Comparison of ENCODE assay signal across 28 cellular contexts in genomic region chr22:40105755-40106154, GRCh38.
DNase-seq lines count a peak whose midpoint lies in the region; ATAC-seq and TF ChIP-seq lines count a peak whose summit lies in the region.
"Had no signal": no experiment of that assay in that cellular context is flagged by ENCODE, and none has a peak within 500 bp of the region (broad histone marks: within the 10 kb centered on the region; RNA-seq: fewer than 3 reads in every experiment).

No MANE protein-coding gene starts in this region.

- no peak for TF ChIP-seq CTCF in foreskin fibroblast (IDR thresholded peaks at IDR 0.05; ENCODE audit: low read depth, low read length)

- no peaks in the 10 kb centered on the region for H3K9me3 Mint-ChIP-seq in activated T-cell treated with anti-CD3 and anti-CD28 coated beads, Interleukin-2, amount 50 U/mL, for 4 hours
- H3K9me3 Mint-ChIP-seq in T-cell: no peaks in the 10 kb centered on the region
- H3K9me3 Mint-ChIP-seq in activated naive CD8-positive, alpha-beta T cell treated with anti-CD3 and anti-CD28 coated beads, Interleukin-2, amount 10 ng/mL, durations not matched to agents 7 days and 5 days: peaks cover 4% of the 10 kb centered on the region
- H3K9me3 Mint-ChIP-seq in stimulated activated memory B cell treated with anti-CD40 and anti-IgM and Interleukin-4, amounts not matched to agents 10 μg/mL and 1 μg/mL and 100 μg/mL, for 72 hours: no peaks in the 10 kb centered on the region

- H3K4me3 ChIP-seq in foreskin fibroblast (ENCODE audit: low read depth in 1 of 2, low read length in 2 of 2): no peak overlapping the region
- H3K4me3 ChIP-seq: ascending aorta, BLaER1, colonic mucosa, pancreas, PC-9, upper lobe of right lung had no signal

- H3K4me3 Mint-ChIP-seq in activated T-cell treated with anti-CD3 and anti-CD28 coated beads, Interleukin-2, amount 50 U/mL, for 4 hours: peak overlapping the region; percentile 14
- peak overlapping the region in 1 of 3 donors; percentile 81 for H3K4me3 Mint-ChIP-seq in T-cell
- H3K4me3 Mint-ChIP-seq in activated naive CD8-positive, alpha-beta T cell treated with anti-CD3 and anti-CD28 coated beads, Interleukin-2, amount 10 ng/mL, durations not matched to agents 7 days and 5 days: no peak overlapping the region
- H3K4me3 Mint-ChIP-seq in stimulated activated memory B cell treated with anti-CD40 and anti-IgM and Interleukin-4, amounts not matched to agents 10 μg/mL and 1 μg/mL and 100 μg/mL, for 72 hours: no peak overlapping the region

- H3K27ac Mint-ChIP-seq in T-cell: peak overlapping the region; percentile 68 to 84
- peak overlapping the region; percentile 13 for H3K27ac Mint-ChIP-seq in activated naive CD8-positive, alpha-beta T cell treated with anti-CD3 and anti-CD28 coated beads, Interleukin-2, amount 10 ng/mL, durations not matched to agents 7 days and 5 days
- peak overlapping the region; percentile 35 for H3K27ac Mint-ChIP-seq in stimulated activated memory B cell treated with anti-CD40 and anti-IgM and Interleukin-4, amounts not matched to agents 10 μg/mL and 1 μg/mL and 100 μg/mL, for 72 hours

- no peaks in the 10 kb centered on the region for H3K27me3 Mint-ChIP-seq in activated T-cell treated with anti-CD3 and anti-CD28 coated beads, Interleukin-2, amount 50 U/mL, for 4 hours (ENCODE audit: low read depth)
- H3K27me3 Mint-ChIP-seq in T-cell: no peaks in the 10 kb centered on the region
- no peaks in the 10 kb centered on the region for H3K27me3 Mint-ChIP-seq in activated naive CD8-positive, alpha-beta T cell treated with anti-CD3 and anti-CD28 coated beads, Interleukin-2, amount 10 ng/mL, durations not matched to agents 7 days and 5 days
- no peaks in the 10 kb centered on the region for H3K27me3 Mint-ChIP-seq in stimulated activated memory B cell treated with anti-CD40 and anti-IgM and Interleukin-4, amounts not matched to agents 10 μg/mL and 1 μg/mL and 100 μg/mL, for 72 hours
- H3K27me3 Mint-ChIP-seq: activated CD4-positive, alpha-beta T cell treated with anti-CD3 and anti-CD28 coated beads, Interleukin-2, amount 10 ng/mL, durations not matched to agents 24 days and 14 days had no signal

- no peak for DNase-seq in activated T-cell treated with anti-CD3 and anti-CD28 coated beads, Interleukin-2, amount 50 U/mL, for 4 hours
- no peak for DNase-seq in activated T-cell treated with anti-CD3 and anti-CD28 coated beads for 4 hours
- no peak for DNase-seq in T-cell
- DNase-seq in activated naive CD8-positive, alpha-beta T cell treated with anti-CD3 and anti-CD28 coated beads, Interleukin-2, amount 10 ng/mL, durations not matched to agents 7 days and 5 days: no peak
- DNase-seq in cerebellar cortex (ENCODE audit: low spot score): no peak
- DNase-seq in foreskin fibroblast: no peak
- no peak for DNase-seq in NCI-H2196 treated with DMSO at 0.1 percent for 48 hours (lab: John Stamatoyannopoulos, UW; ENCODE audit: unreplicated experiment)
- DNase-seq: activated CD4-positive, alpha-beta T cell treated with anti-CD3 and anti-CD28 coated beads, Interleukin-2, amount 10 ng/mL, durations not matched to agents 24 days and 14 days; activated CD8-positive, alpha-beta memory T cell treated with anti-CD3 and anti-CD28 coated beads, Interleukin-2, amount 50 U/mL, for 48 hours; activated gamma-delta T cell treated with Interleukin-2 at 50 U/mL for 16 hours; colonic mucosa; effector CD4-positive, alpha-beta T cell; HCEC 1CT; hypothalamus; KG1; left cardiac atrium; NCI-H1105; NCI-H1930; NCI-H526; pancreas; PC-9; SK-N-SH; stimulated activated CD4-positive, alpha-beta T cell treated with anti-CD3 and anti-CD28 coated beads, Interleukin-15, amount 100 ng/mL, for 24 hours; stimulated activated CD4-positive, alpha-beta T cell treated with anti-CD3 and anti-CD28 coated beads, Interleukin-4, amount 100 ng/mL, for 4 hours; upper lobe of right lung had no signal

- POLR2A ChIA-PET in T-cell (lab: Charles Lee): no interaction called here
- POLR2A ChIA-PET in activated naive CD8-positive, alpha-beta T cell treated with anti-CD3 and anti-CD28 coated beads, Interleukin-2, amount 10 ng/mL, durations not matched to agents 7 days and 5 days (lab: Charles Lee): no interaction called here

- peaks cover 69% of the 10 kb centered on the region for H3K4me1 Mint-ChIP-seq in activated T-cell treated with anti-CD3 and anti-CD28 coated beads, Interleukin-2, amount 50 U/mL, for 4 hours (ENCODE audit: low read depth)
- peaks cover 81 to 86% (median 81%) of the 10 kb centered on the region in 3 donors for H3K4me1 Mint-ChIP-seq in T-cell
- H3K4me1 Mint-ChIP-seq in activated naive CD8-positive, alpha-beta T cell treated with anti-CD3 and anti-CD28 coated beads, Interleukin-2, amount 10 ng/mL, durations not matched to agents 7 days and 5 days: peaks cover 45% of the 10 kb centered on the region
- H3K4me1 Mint-ChIP-seq in stimulated activated memory B cell treated with anti-CD40 and anti-IgM and Interleukin-4, amounts not matched to agents 10 μg/mL and 1 μg/mL and 100 μg/mL, for 72 hours: peaks cover 63% of the 10 kb centered on the region

- peaks cover 1% of the 10 kb centered on the region for H3K36me3 Mint-ChIP-seq in activated T-cell treated with anti-CD3 and anti-CD28 coated beads, Interleukin-2, amount 50 U/mL, for 4 hours (ENCODE audit: insufficient read depth)
- peaks cover 2% of the 10 kb centered on the region for H3K36me3 Mint-ChIP-seq in T-cell
- H3K36me3 Mint-ChIP-seq in activated naive CD8-positive, alpha-beta T cell treated with anti-CD3 and anti-CD28 coated beads, Interleukin-2, amount 10 ng/mL, durations not matched to agents 7 days and 5 days: peaks cover 14% of the 10 kb centered on the region
- H3K36me3 Mint-ChIP-seq in stimulated activated memory B cell treated with anti-CD40 and anti-IgM and Interleukin-4, amounts not matched to agents 10 μg/mL and 1 μg/mL and 100 μg/mL, for 72 hours: no peaks in the 10 kb centered on the region

- CTCF ChIA-PET in T-cell (lab: Charles Lee): no interaction called here

- peak; percentile 16 to 49 for ATAC-seq in activated T-cell treated with anti-CD3 and anti-CD28 coated beads, Interleukin-2, amount 50 U/mL, for 4 hours
- no peak for ATAC-seq in T-cell (replicated peaks in 1 of 4)
- no peak for ATAC-seq in activated naive CD8-positive, alpha-beta T cell treated with anti-CD3 and anti-CD28 coated beads, Interleukin-2, amount 10 ng/mL, durations not matched to agents 7 days and 5 days (ENCODE audit: low read depth)
- ATAC-seq in stimulated activated memory B cell treated with anti-CD40 and anti-IgM and Interleukin-4, amounts not matched to agents 10 μg/mL and 1 μg/mL and 100 μg/mL, for 72 hours: no peak
- ATAC-seq: left cardiac atrium, pancreas, upper lobe of right lung had no signal

Comparison
In these comparisons a context has a peak if more than half of its experiments do, and no peak if none do; other contexts are left out.
1. ATAC-seq: peak in activated T-cell treated with anti-CD3 and anti-CD28 coated beads, Interleukin-2, amount 50 U/mL, for 4 hours (2 of 2); none in T-cell (0 of 4), activated naive CD8-positive, alpha-beta T cell treated with anti-CD3 and anti-CD28 coated beads, Interleukin-2, amount 10 ng/mL, durations not matched to agents 7 days and 5 days (single experiment) and stimulated activated memory B cell treated with anti-CD40 and anti-IgM and Interleukin-4, amounts not matched to agents 10 μg/mL and 1 μg/mL and 100 μg/mL, for 72 hours (single experiment).
2. H3K27ac Mint-ChIP-seq: peak in every context shown above with its lines; median percentile 76 in T-cell; 35 in stimulated activated memory B cell treated with anti-CD40 and anti-IgM and Interleukin-4, amounts not matched to agents 10 μg/mL and 1 μg/mL and 100 μg/mL, for 72 hours; 13 in activated naive CD8-positive, alpha-beta T cell treated with anti-CD3 and anti-CD28 coated beads, Interleukin-2, amount 10 ng/mL, durations not matched to agents 7 days and 5 days.